ENCODE assay signal across 8 cellular contexts in genomic region chr16:715448-716249, GRCh38. TPM values are rescaled to one million over a fixed set of nuclear protein-coding genes. Genes with fewer than 3 reads are reported as not detected.
DNase-seq lines count a peak whose midpoint lies in the region; ATAC-seq, FAIRE-seq and TF ChIP-seq lines count a peak whose summit lies in the region.

No MANE protein-coding gene starts in this region.

- FAIRE-seq in D721Med (lab: Jason Lieb, UNC) = no peak
- no peak for FAIRE-seq in pancreas (lab: Jason Lieb, UNC)

- H3K27ac ChIP-seq in SK-N-MC (no peak overlapping the region), esophagus squamous epithelium (peak overlapping the region in 2 of 4 donors; percentile 36 to 61), pancreas (peak overlapping the region; percentile 36 to 60 (median 50))

- H3K27me3 ChIP-seq in esophagus squamous epithelium (peaks cover 6 to 59% (median 11%) of the 10 kb centered on the region in 4 donors), pancreas (peaks cover 0 to 9% (median 0%) of the 10 kb centered on the region in 4 donors)

- 0% methylated on average over 3 of the region's 79 CpGs; no CpG with 5 or more reads in 1 of the 2 donors for WGBS in esophagus squamous epithelium, 2 donors
- 3% methylated on average over 53 to 79 of the region's 79 CpGs for WGBS in pancreas, 2 donors

- ATAC-seq in GM21619 (IDR thresholded peaks at IDR 0.05; ENCODE audit: unreplicated experiment) (peak; percentile 13), pancreas (peak in 3 of 4 donors; percentile 2 to 10 (median 3)), HG03025 (IDR thresholded peaks at IDR 0.05; ENCODE audit: low FRiP score, unreplicated experiment) (no peak)

- intact Hi-C loops in esophagus squamous epithelium (cut with DNase I) (no loop called here), pancreas (cut with DNase I) (loop anchor here in 2 of 3 donors (2.0 to 10.0 kb wide), 2 partner anchors 71 to 339 kb away; no protein-coding TSS in a partner anchor)

- DNase-seq in D721Med (ENCODE audit: insufficient read length, low spot score) = no peak
- DNase-seq in SK-N-MC (ENCODE audit: low read depth, low spot score) = no peak
- no peak for DNase-seq in esophagus squamous epithelium (lab: John Stamatoyannopoulos, UW)
- DNase-seq in pancreas = peak in 1 of 6 donors; percentile 78
- no peak for DNase-seq in SIG-M5 treated with dmso at 0.1 percent for 504 hours (lab: John Stamatoyannopoulos, UW; ENCODE audit: unreplicated experiment)
- no peak for DNase-seq in islet precursor cell

- no peak for TF ChIP-seq POLR2A in esophagus squamous epithelium (IDR thresholded peaks at IDR 0.05)

- H3K4me3 ChIP-seq in SK-N-MC = peak overlapping the region; percentile 43
- H3K4me3 ChIP-seq in esophagus squamous epithelium = peak overlapping the region; percentile 52 to 87 (median 62)
- peak overlapping the region; percentile 56 to 89 (median 68) for H3K4me3 ChIP-seq in pancreas

- no peaks in the 10 kb centered on the region for H3K36me3 ChIP-seq in SK-N-MC (ENCODE audit: insufficient read depth, low read length)
- no peaks in the 10 kb centered on the region for H3K36me3 ChIP-seq in esophagus squamous epithelium
- H3K36me3 ChIP-seq in pancreas = no peaks in the 10 kb centered on the region

- TF ChIP-seq CTCF in D721Med (IDR thresholded peaks at IDR 0.05; ENCODE audit: insufficient read depth, missing control alignments) = peak; percentile 16
- no peak for TF ChIP-seq CTCF in esophagus squamous epithelium (IDR thresholded peaks at IDR 0.05)
- TF ChIP-seq CTCF in pancreas (IDR thresholded peaks at IDR 0.05) = no peak

- no peaks in the 10 kb centered on the region for H3K9me3 ChIP-seq in SK-N-MC (ENCODE audit: low read depth, low read length)
- H3K9me3 ChIP-seq in esophagus squamous epithelium = no peaks in the 10 kb centered on the region
- no peaks in the 10 kb centered on the region for H3K9me3 ChIP-seq in pancreas

- H3K9ac ChIP-seq in SK-N-MC (ENCODE audit: insufficient read length) = no peak overlapping the region

- H3K4me1 ChIP-seq in esophagus squamous epithelium = peaks cover 32 to 77% (median 32%) of the 10 kb centered on the region in 3 donors
- H3K4me1 ChIP-seq in pancreas = peaks cover 6 to 23% (median 18%) of the 10 kb centered on the region in 3 donors

RNA-seq across cellular contexts. Expression of gene METRN, which starts 0.7 kb away (rescaled TPM):
- total RNA-seq in esophagus squamous epithelium (10 to 100 TPM in 2 of 4 donors, 1 to 10 TPM in 2; 4.2 to 12.7 (median 8.8) TPM), pancreas (10 to 100 TPM; 27.6 to 44.9 (median 37.7) TPM)
- polyA plus RNA-seq in pancreas = 10 to 100 TPM; 74.2 to 82.0 TPM

RNA-seq across cellular contexts. Expression of gene ANTKMT, which starts 5.3 kb away (rescaled TPM):
- 10 to 100 TPM; 11.6 to 29.1 (median 24.2) TPM for total RNA-seq in esophagus squamous epithelium
- total RNA-seq in pancreas = 10 to 100 TPM; 12.2 to 25.5 (median 20.1) TPM
- 10 to 100 TPM; 35.2 to 41.7 TPM for polyA plus RNA-seq in pancreas

RNA-seq across cellular contexts. Expression of gene FBXL16, which starts 10.0 kb away (rescaled TPM):
- total RNA-seq in esophagus squamous epithelium (1 to 10 TPM; 2.2 to 8.4 (median 3.7) TPM), pancreas (1 to 10 TPM in 4 of 6 donors, under 1 TPM in 2; 0.60 to 2.8 (median 1.7) TPM)
- polyA plus RNA-seq in pancreas = 10 to 100 TPM in 1 of 2 donors, 1 to 10 TPM in 1; 4.8 to 17.7 TPM

RNA-seq across cellular contexts. Expression of gene CCDC78, which starts 10.6 kb away (rescaled TPM):
- total RNA-seq in esophagus squamous epithelium (1 to 10 TPM in 1 of 4 donors, under 1 TPM in 3; under 0.01 to 1.0 (median 0.47) TPM), pancreas (under 1 TPM; 0.16 to 0.95 (median 0.25) TPM)
- polyA plus RNA-seq in pancreas = 1 to 10 TPM; 2.1 to 7.7 TPM

RNA-seq across cellular contexts. Expression of gene HAGHL, which starts 11.3 kb away (rescaled TPM):
- total RNA-seq in esophagus squamous epithelium (1 to 10 TPM in 3 of 4 donors, not detected in 1; 1.7 to 5.7 (median 4.8) TPM), pancreas (1 to 10 TPM in 4 of 6 donors, under 1 TPM in 2; 0.47 to 4.6 (median 1.1) TPM)
- 10 to 100 TPM in 1 of 2 donors, 1 to 10 TPM in 1; 6.4 to 17.5 TPM for polyA plus RNA-seq in pancreas
